In the genomic region with DNA sequence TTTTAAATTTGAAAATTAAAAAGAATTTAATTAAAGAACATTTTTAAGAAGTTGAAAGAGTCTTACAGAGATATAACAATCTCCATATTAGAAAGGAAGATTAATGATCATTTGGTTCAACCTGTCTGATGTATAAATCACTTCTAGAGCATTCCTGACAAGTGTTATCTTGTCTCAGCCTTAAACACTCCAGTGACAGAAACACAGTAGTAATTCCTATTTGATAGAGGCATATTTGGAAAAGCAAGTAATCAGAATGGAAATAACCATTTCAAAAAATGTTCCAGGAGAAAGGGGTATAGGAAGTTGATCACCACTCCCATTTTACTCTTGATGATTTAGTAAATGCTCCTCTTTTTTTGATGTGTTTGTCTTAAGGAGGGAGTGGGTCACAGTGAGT, we compare ENCODE assay signal across 20 cellular contexts.
"Had no signal": no experiment of that assay in that cellular context is flagged by ENCODE, and none has a peak within 500 bp of the region (broad histone marks: within the 10 kb centered on the region; RNA-seq: fewer than 3 reads in every experiment).

No MANE protein-coding gene starts in this region.

- H3K4me1 Mint-ChIP-seq: IgD-negative memory B cell had no signal

- H3K4me3 ChIP-seq: K562, SJSA1, SK-N-MC had no signal

- H3K4me2 ChIP-seq: KMS-11 had no signal

- H3K9ac ChIP-seq: KMS-11 had no signal

- H3K4me1 ChIP-seq: SJSA1 had no signal

- DNase-seq: Kasumi-1, MM.1S, NCI-H1092 treated with DMSO at 0.1 percent for 48 hours, NCI-H187, NCI-H2029, NCI-H2081 treated with DMSO at 0.1 percent for 48 hours, NCI-H226, NCI-H510A, NCI-H774, Right ventricle myocardium superior, RPMI8226, SIG-M5 had no signal

- H3K9me3 ChIP-seq: SJSA1 had no signal

- H3K36me3 ChIP-seq: SJSA1 had no signal

- FAIRE-seq: HTR-8/SVneo, K562, RCC 7860 had no signal

- H3K27ac ChIP-seq: HL-60, KMS-11, SJSA1, SK-N-MC had no signal

- H3K27ac Mint-ChIP-seq: IgD-negative memory B cell had no signal

- H3K36me3 Mint-ChIP-seq: IgD-negative memory B cell had no signal

- ATAC-seq: K562 had no signal
